ENCODE assay signal across 9 cellular contexts in the genomic region with DNA sequence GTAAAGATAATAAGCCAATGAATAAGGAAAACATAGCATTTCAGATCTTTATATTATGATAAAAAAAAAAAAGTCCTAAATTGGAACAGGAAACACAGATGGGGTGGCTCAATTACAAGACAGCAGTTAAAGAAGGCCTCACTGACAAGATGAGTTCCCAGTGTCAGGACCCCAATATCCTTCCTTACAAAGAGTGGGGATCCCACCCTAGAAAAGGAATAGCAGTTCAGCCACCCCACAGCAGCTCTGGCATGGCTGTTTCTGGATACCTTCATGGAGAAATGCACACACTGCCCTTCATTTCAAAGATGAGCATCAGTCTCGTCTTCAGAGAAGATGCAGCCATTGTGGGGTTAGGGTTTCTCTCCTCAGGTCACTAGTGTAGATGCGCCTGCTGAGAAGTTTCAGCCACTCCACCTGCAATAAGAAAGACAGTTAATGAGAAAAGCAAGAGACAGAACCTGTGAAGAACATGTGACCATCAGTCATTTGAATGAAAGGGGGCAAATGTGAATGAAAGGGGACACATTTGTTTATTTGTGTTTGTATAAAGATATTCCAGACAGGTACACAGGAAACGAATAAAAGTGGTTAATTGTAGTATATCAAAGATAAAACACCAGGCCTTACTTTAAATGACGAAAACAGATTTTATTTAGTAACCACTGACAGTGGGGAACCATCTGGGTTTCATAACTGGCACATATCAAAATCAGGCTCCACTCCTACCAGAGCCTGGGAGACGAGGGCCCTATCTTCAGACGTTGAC.
A peak's percentile ranks its signal among the peaks of the same experiment; 100 is the strongest.
DNase-seq lines count a peak whose midpoint lies in the region; ATAC-seq and TF ChIP-seq lines count a peak whose summit lies in the region.
"Had no signal": no experiment of that assay in that cellular context is flagged by ENCODE, and none has a peak within 500 bp of the region (broad histone marks: within the 10 kb centered on the region; RNA-seq: fewer than 3 reads in every experiment).

No MANE protein-coding gene starts in this region.

- no peaks in the 10 kb centered on the region for H4K20me1 ChIP-seq in GM23248 (ENCODE audit: insufficient read depth)

- H3K27ac ChIP-seq in GM23248: peak overlapping the region; percentile 76

- peak overlapping the region; percentile 75 for H3K4me3 Mint-ChIP-seq in activated naive CD8-positive, alpha-beta T cell treated with anti-CD3 and anti-CD28 coated beads, Interleukin-2, amount 50 U/mL, for 24 hours
- H3K4me3 Mint-ChIP-seq in natural killer cell treated with Interleukin-12 subunit alpha and Interleukin-12 subunit beta and Interleukin-15 and Interleukin-18, amount 100 ng/mL, for 72 hours: peak overlapping the region; percentile 76

- H3K27ac Mint-ChIP-seq in activated naive CD8-positive, alpha-beta T cell treated with anti-CD3 and anti-CD28 coated beads, Interleukin-2, amount 50 U/mL, for 24 hours: peak overlapping the region; percentile 75
- peak overlapping the region; percentile 54 to 80 for H3K27ac Mint-ChIP-seq in natural killer cell treated with Interleukin-12 subunit alpha and Interleukin-12 subunit beta and Interleukin-15 and Interleukin-18, amount 100 ng/mL, for 72 hours

- peaks cover 12% of the 10 kb centered on the region; the same call in 1 of the 2 replicates for H3K4me1 ChIP-seq in GM23248 (ENCODE audit: insufficient read depth)

- H3K9ac ChIP-seq in GM23248: peak overlapping the region; percentile 82

- no peaks in the 10 kb centered on the region for H3K9me3 ChIP-seq in GM23248 (ENCODE audit: low read depth)

- peak overlapping the region; percentile 85 for H3K4me2 ChIP-seq in GM23248 (ENCODE audit: unreplicated experiment)

- WGBS in GM23248 (ENCODE audit: low coverage in 1 of 2, low lambda C conversion rate in 2 of 2, missing lambda C conversion rate in 2 of 2), 2 experiments: 86 to 91% methylated on average over 6 of the region's 6 CpGs

- DNase-seq in AG10803 (ENCODE audit: low read depth) (no peak), GM23248 (no peak), NCI-H2107 treated with DMSO at 0.1 percent for 48 hours (lab: John Stamatoyannopoulos, UW; ENCODE audit: unreplicated experiment) (no peak), COR-L47 (lab: John Stamatoyannopoulos, UW) (no peak)
- DNase-seq in activated naive CD8-positive, alpha-beta T cell treated with anti-CD3 and anti-CD28 coated beads, Interleukin-2, amount 50 U/mL, for 24 hours: no peak
- no peak for DNase-seq in natural killer cell treated with Interleukin-12 subunit alpha and Interleukin-12 subunit beta and Interleukin-15 and Interleukin-18, amount 100 ng/mL, for 72 hours (ENCODE audit: low spot score)
- DNase-seq: NCI-H1092 treated with DMSO at 0.1 percent for 48 hours had no signal

- H3K4me1 Mint-ChIP-seq in activated naive CD8-positive, alpha-beta T cell treated with anti-CD3 and anti-CD28 coated beads, Interleukin-2, amount 50 U/mL, for 24 hours: peaks cover 26% of the 10 kb centered on the region
- peaks cover 4 to 22% of the 10 kb centered on the region in 2 donors for H3K4me1 Mint-ChIP-seq in natural killer cell treated with Interleukin-12 subunit alpha and Interleukin-12 subunit beta and Interleukin-15 and Interleukin-18, amount 100 ng/mL, for 72 hours (ENCODE audit: low read depth in 2 of 2)

- no peak for TF ChIP-seq CTCF in AG10803 (conservative IDR thresholded peaks at IDR 0.05; ENCODE audit: low read length)

- H2AFZ ChIP-seq in GM23248: peak overlapping the region; percentile 100

- ATAC-seq in activated naive CD8-positive, alpha-beta T cell treated with anti-CD3 and anti-CD28 coated beads, Interleukin-2, amount 50 U/mL, for 24 hours: no peak
- ATAC-seq in natural killer cell treated with Interleukin-12 subunit alpha and Interleukin-12 subunit beta and Interleukin-15 and Interleukin-18, amount 100 ng/mL, for 72 hours: no peak
- no peak for ATAC-seq in GM19035 (IDR thresholded peaks at IDR 0.05; ENCODE audit: unreplicated experiment)
- no peak for ATAC-seq in HG02981 (IDR thresholded peaks at IDR 0.05; ENCODE audit: unreplicated experiment)

- no peaks in the 10 kb centered on the region for H3K36me3 ChIP-seq in GM23248 (ENCODE audit: low read depth)

- peaks cover 16% of the 10 kb centered on the region for H3F3A ChIP-seq in GM23248 (ENCODE audit: insufficient read depth)

- H3K79me2 ChIP-seq in GM23248 (ENCODE audit: insufficient read depth): 0 out of 2 replicates have a peak, but pooled peaks cover 7% of the 10 kb centered on the region

- H3K4me3 ChIP-seq in AG10803 (ENCODE audit: low read length): peak overlapping the region; percentile 62; the same call in 1 of the 2 replicates
- H3K4me3 ChIP-seq in GM23248: peak overlapping the region; percentile 85

- H3K27me3 ChIP-seq in GM23248 (replicated peaks; ENCODE audit: insufficient read depth): no peaks in the 10 kb centered on the region

- no peaks in the 10 kb centered on the region for H3K9me3 Mint-ChIP-seq in activated naive CD8-positive, alpha-beta T cell treated with anti-CD3 and anti-CD28 coated beads, Interleukin-2, amount 50 U/mL, for 24 hours
- H3K9me3 Mint-ChIP-seq in natural killer cell treated with Interleukin-12 subunit alpha and Interleukin-12 subunit beta and Interleukin-15 and Interleukin-18, amount 100 ng/mL, for 72 hours: no peaks in the 10 kb centered on the region

- in situ Hi-C loops in GM23248 (cut with MboI): loop anchor here (25.0 kb wide), 3 partner anchors 814 to 1089 kb away; a partner anchor contains a TSS

- no peaks in the 10 kb centered on the region for H3K36me3 Mint-ChIP-seq in activated naive CD8-positive, alpha-beta T cell treated with anti-CD3 and anti-CD28 coated beads, Interleukin-2, amount 50 U/mL, for 24 hours (ENCODE audit: low read depth)
- no peaks in the 10 kb centered on the region for H3K36me3 Mint-ChIP-seq in natural killer cell treated with Interleukin-12 subunit alpha and Interleukin-12 subunit beta and Interleukin-15 and Interleukin-18, amount 100 ng/mL, for 72 hours

- H3K27me3 Mint-ChIP-seq in activated naive CD8-positive, alpha-beta T cell treated with anti-CD3 and anti-CD28 coated beads, Interleukin-2, amount 50 U/mL, for 24 hours: no peaks in the 10 kb centered on the region
- no peaks in the 10 kb centered on the region for H3K27me3 Mint-ChIP-seq in natural killer cell treated with Interleukin-12 subunit alpha and Interleukin-12 subunit beta and Interleukin-15 and Interleukin-18, amount 100 ng/mL, for 72 hours

- H3K9me2 ChIP-seq in GM23248 (ENCODE audit: insufficient read depth): no peaks in the 10 kb centered on the region
